ENCODE assay signal across 8 cellular contexts in the genomic region with DNA sequence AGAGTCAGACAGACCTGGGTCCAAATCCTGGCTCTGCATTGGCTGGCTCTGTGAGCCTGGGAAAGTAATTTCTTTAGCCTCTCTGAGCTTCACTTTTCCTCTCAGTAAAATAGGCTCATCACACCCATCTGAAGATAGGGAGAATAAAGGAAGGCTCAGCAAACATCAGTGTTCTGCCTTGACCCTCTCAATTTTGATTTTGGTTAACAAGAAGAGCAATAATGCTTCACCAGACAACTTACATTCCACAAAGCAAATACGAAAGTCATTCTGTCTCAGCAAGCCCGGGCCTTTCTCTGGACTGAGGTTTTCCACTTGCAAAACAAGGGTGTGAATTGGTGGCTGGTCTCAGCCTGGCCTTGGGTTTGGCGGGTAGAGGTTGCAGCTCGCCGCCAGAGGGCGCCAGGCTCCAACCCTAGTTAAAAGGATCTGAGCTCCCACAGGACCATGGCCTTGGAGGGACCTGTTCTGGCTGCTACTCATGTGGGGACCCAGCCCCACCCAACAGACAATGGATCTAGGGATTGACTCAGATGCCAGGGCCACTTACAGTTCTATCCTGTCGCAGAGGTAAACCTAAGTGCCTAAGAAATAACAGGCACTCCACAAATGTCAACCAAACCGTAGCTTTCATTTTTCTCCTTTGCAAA. TPM values are rescaled to one million over a fixed set of nuclear protein-coding genes. Genes with fewer than 3 reads are reported as not detected.
DNase-seq lines count a peak whose midpoint lies in the region; FAIRE-seq and TF ChIP-seq lines count a peak whose summit lies in the region.
"Had no signal": no experiment of that assay in that cellular context is flagged by ENCODE, and none has a peak within 500 bp of the region (broad histone marks: within the 10 kb centered on the region; RNA-seq: fewer than 3 reads in every experiment).

No MANE protein-coding gene starts in this region.

- H3K9me2 ChIP-seq in SU-DHL-6 (replicated peaks; ENCODE audit: insufficient read depth, low read length) = no peaks in the 10 kb centered on the region

- H3K4me2 ChIP-seq in SU-DHL-6 (ENCODE audit: low read depth, low read length, poor library complexity, severe bottlenecking) = no peak overlapping the region

- no peaks in the 10 kb centered on the region for H3K79me2 ChIP-seq in SU-DHL-6 (ENCODE audit: insufficient read depth, low read length)

- peak; percentile 87 for FAIRE-seq in GM12891 (lab: Jason Lieb, UNC)

- no peak overlapping the region for H3K9ac ChIP-seq in SU-DHL-6 (ENCODE audit: low read length)

- no peaks in the 10 kb centered on the region for H3K9me3 ChIP-seq in SU-DHL-6 (ENCODE audit: insufficient read depth, low read length)

- DNase-seq in GM12891 (ENCODE audit: insufficient read length, low spot score) = peak; percentile 75
- peak; percentile 49 for DNase-seq in NCI-H1048 (lab: John Stamatoyannopoulos, UW)
- DNase-seq in activated naive CD4-positive, alpha-beta T cell treated with anti-CD3 and anti-CD28 coated beads, Interleukin-2, amount 50 U/mL, for 16 hours = peak; percentile 80
- peak; percentile 77 to 94 (median 87) for DNase-seq in head of caudate nucleus
- DNase-seq in posterior vena cava (ENCODE audit: low spot score) = peak; percentile 97
- DNase-seq in ureter (ENCODE audit: low spot score) = peak; percentile 86

- H3F3A ChIP-seq in SU-DHL-6 (ENCODE audit: insufficient read depth) = no peaks in the 10 kb centered on the region

- H3K27me3 ChIP-seq in SU-DHL-6 (ENCODE audit: low read length) = no peaks in the 10 kb centered on the region

- intact Hi-C loops in head of caudate nucleus (cut with DNase I) (loop anchor here (10.0 kb wide), 1 partner anchor 51 kb away; no protein-coding TSS in a partner anchor), posterior vena cava (cut with DNase I) (loop anchor here in 1 of 2 donors (5.0 to 10.0 kb wide), 3 partner anchors 53 to 221 kb away; no protein-coding TSS in a partner anchor)

- no peaks in the 10 kb centered on the region for H3K36me3 ChIP-seq in SU-DHL-6 (ENCODE audit: low read length)

- TF ChIP-seq CTCF in SU-DHL-6 (IDR thresholded peaks at IDR 0.05; ENCODE audit: insufficient read depth, low read length, poor library complexity, severe bottlenecking) = peak; percentile 87

- no peaks in the 10 kb centered on the region for H4K20me1 ChIP-seq in SU-DHL-6 (ENCODE audit: low read depth, low read length)

- no peak overlapping the region for H2AFZ ChIP-seq in SU-DHL-6 (ENCODE audit: low read depth, low read length, severe bottlenecking)

- H3K4me3 ChIP-seq in SU-DHL-6 (ENCODE audit: insufficient read depth, low read length, poor library complexity, severe bottlenecking) = no peak overlapping the region

- no peak overlapping the region for H3K27ac ChIP-seq in SU-DHL-6 (ENCODE audit: low read depth, low read length)

- no peak for TF ChIP-seq POLR2A in GM12891 (IDR thresholded peaks at IDR 0.05; ENCODE audit: low read depth, low read length)

TF ChIP-seq in GM12891, 5 proteins besides CTCF, POLR2A, EP300 and RAD21:
- TF ChIP-seq POU2F2 (IDR thresholded peaks at IDR 0.05; ENCODE audit: low read depth, low read length) (no peak), PAX5 (IDR thresholded peaks at IDR 0.05; ENCODE audit: insufficient read depth, low read length, severe bottlenecking) (no peak), TAF1 (IDR thresholded peaks at IDR 0.05; ENCODE audit: low read depth, low read length) (no peak), POLR2AphosphoS5 (IDR thresholded peaks at IDR 0.05; ENCODE audit: low read depth, low read length) (no peak), SPI1 (IDR thresholded peaks at IDR 0.05; ENCODE audit: low read depth, low read length) (no peak)

RNA-seq across cellular contexts. Expression of a gene that starts 1.6 kb away (rescaled TPM):
- not detected for polyA plus RNA-seq in GM12891 (2012; ENCODE audit: low read depth, missing spikeins)
- total RNA-seq in posterior vena cava = not detected
- not detected for total RNA-seq in ureter
- total RNA-seq: skeletal muscle tissue had no signal

RNA-seq across cellular contexts. Expression of a gene that starts 9.8 kb away (rescaled TPM):
- polyA plus RNA-seq in GM12891 (2012; ENCODE audit: low read depth, missing spikeins) = 0.21 TPM
- total RNA-seq in posterior vena cava (not detected), ureter (not detected)
- total RNA-seq: skeletal muscle tissue had no signal

RNA-seq across cellular contexts. Expression of a gene that starts 36.6 kb away (rescaled TPM):
- 0.04 TPM for polyA plus RNA-seq in GM12891 (2012; ENCODE audit: low read depth, missing spikeins)
- total RNA-seq in posterior vena cava (10 to 100 TPM; 11.4 to 15.5 TPM), ureter (9.8 TPM)
